20 cellular contexts compared by ENCODE assay signal in the genomic region with DNA sequence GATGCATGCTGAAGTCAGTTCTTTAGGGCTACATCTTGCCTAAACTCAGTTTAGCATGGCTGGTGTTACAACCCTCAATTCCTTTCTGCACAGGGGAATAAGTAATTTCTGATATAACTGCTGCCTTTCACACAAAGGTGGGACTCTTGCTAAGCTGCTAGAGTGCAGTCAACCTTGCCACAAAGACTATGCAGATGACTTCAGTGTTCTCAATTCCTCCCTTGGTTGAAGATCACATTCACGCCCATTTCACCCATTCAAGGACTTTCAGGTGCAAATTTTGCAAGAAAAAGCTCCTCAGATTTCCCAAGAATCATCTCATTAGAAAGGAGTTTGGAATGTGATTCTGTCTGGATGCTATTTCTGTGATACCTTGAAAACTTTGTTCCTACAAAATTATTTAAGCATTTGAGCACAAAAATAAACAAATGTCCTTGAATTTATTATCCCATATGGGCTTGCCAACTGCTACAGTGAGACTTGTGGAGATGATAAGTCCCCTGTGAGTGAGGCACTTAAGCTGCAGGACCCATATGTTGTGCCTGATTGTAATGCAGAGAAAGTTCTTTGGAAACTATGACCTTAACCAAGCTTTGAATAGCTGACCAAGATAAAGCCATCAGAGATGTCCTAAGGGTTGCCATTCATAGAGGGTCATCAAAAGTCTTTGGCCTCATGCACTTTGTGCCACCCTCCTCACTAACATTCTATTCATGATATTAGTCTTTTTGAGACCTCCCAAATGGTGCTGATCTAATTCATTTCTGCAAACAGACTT.
DNase-seq lines count a peak whose midpoint lies in the region; ATAC-seq and TF ChIP-seq lines count a peak whose summit lies in the region.
"Had no signal": no experiment of that assay in that cellular context is flagged by ENCODE, and none has a peak within 500 bp of the region (broad histone marks: within the 10 kb centered on the region; RNA-seq: fewer than 3 reads in every experiment).

No MANE protein-coding gene starts in this region.

- no peak overlapping the region for H3K4me3 ChIP-seq in upper lobe of right lung
- H3K4me3 ChIP-seq: GM23248, MG63 had no signal

- no peaks in the 10 kb centered on the region for H3K27me3 Mint-ChIP-seq in activated naive CD4-positive, alpha-beta T cell treated with anti-CD3 and anti-CD28 coated beads, Interleukin-2, amount 10 ng/mL, durations not matched to agents 7 days and 5 days

- no peaks in the 10 kb centered on the region for H3K4me1 Mint-ChIP-seq in activated naive CD4-positive, alpha-beta T cell treated with anti-CD3 and anti-CD28 coated beads, Interleukin-2, amount 10 ng/mL, durations not matched to agents 7 days and 5 days
- H3K4me1 Mint-ChIP-seq: CD14-positive monocyte had no signal

- H3K27ac Mint-ChIP-seq in activated naive CD4-positive, alpha-beta T cell treated with anti-CD3 and anti-CD28 coated beads, Interleukin-2, amount 10 ng/mL, durations not matched to agents 7 days and 5 days, result no peak overlapping the region
- H3K27ac Mint-ChIP-seq: CD14-positive monocyte had no signal

- no peaks in the 10 kb centered on the region for H3K9me3 ChIP-seq in upper lobe of right lung
- H3K9me3 ChIP-seq: MG63 had no signal

- no peaks in the 10 kb centered on the region for H3K4me1 ChIP-seq in upper lobe of right lung

- ATAC-seq in GM18520 (IDR thresholded peaks at IDR 0.05; ENCODE audit: unreplicated experiment) (no peak), upper lobe of right lung (no peak)

- CTCF ChIA-PET in activated naive CD4-positive, alpha-beta T cell treated with anti-CD3 and anti-CD28 coated beads, Interleukin-2, amount 10 ng/mL, durations not matched to agents 7 days and 5 days (lab: Charles Lee), result no interaction called here

- intact Hi-C loops in upper lobe of right lung (cut with DNase I), result no loop called here

- H3K27ac ChIP-seq in upper lobe of right lung, result no peak overlapping the region
- H3K27ac ChIP-seq: 22Rv1, GM23248 had no signal

- no peak for TF ChIP-seq CTCF in upper lobe of right lung (IDR thresholded peaks at IDR 0.05)

- DNase-seq in NCI-H1694 treated with DMSO at 0.1 percent for 48 hours (lab: John Stamatoyannopoulos, UW) (peak; percentile 30), NCI-H1694 (lab: John Stamatoyannopoulos, UW) (no peak), NCI-H2171 treated with DMSO at 0.1 percent for 48 hours (lab: John Stamatoyannopoulos, UW) (peak; percentile 70), iPS DF 19.7 (ENCODE audit: low read depth, low spot score) (peak; percentile 57), GM03348 (ENCODE audit: low spot score) (no peak), upper lobe of right lung (no peak)
- no peak for DNase-seq in activated naive CD4-positive, alpha-beta T cell treated with anti-CD3 and anti-CD28 coated beads, Interleukin-2, amount 10 ng/mL, durations not matched to agents 7 days and 5 days
- DNase-seq: DND-41, GM23248, Kasumi-1, MG63, NCI-H1048, NCI-H1436, NCI-H2029 treated with DMSO at 0.1 percent for 48 hours, NCI-H446 treated with DMSO at 0.1 percent for 48 hours, NCI-H748 treated with DMSO at 0.1 percent for 48 hours, SHP77 treated with DMSO at 0.1 percent for 48 hours had no signal

- H3K27me3 ChIP-seq in upper lobe of right lung, result no peaks in the 10 kb centered on the region
- H3K27me3 ChIP-seq: MG63 had no signal

- H3K9me3 Mint-ChIP-seq in activated naive CD4-positive, alpha-beta T cell treated with anti-CD3 and anti-CD28 coated beads, Interleukin-2, amount 10 ng/mL, durations not matched to agents 7 days and 5 days, result peaks cover 2% of the 10 kb centered on the region

- H3K4me3 Mint-ChIP-seq in activated naive CD4-positive, alpha-beta T cell treated with anti-CD3 and anti-CD28 coated beads, Interleukin-2, amount 10 ng/mL, durations not matched to agents 7 days and 5 days, result no peak overlapping the region
- H3K4me3 Mint-ChIP-seq: CD14-positive monocyte had no signal

- no peaks in the 10 kb centered on the region for H3K36me3 Mint-ChIP-seq in activated naive CD4-positive, alpha-beta T cell treated with anti-CD3 and anti-CD28 coated beads, Interleukin-2, amount 10 ng/mL, durations not matched to agents 7 days and 5 days
- H3K36me3 Mint-ChIP-seq: CD14-positive monocyte had no signal

- H3K36me3 ChIP-seq in upper lobe of right lung, result no peaks in the 10 kb centered on the region
- H3K36me3 ChIP-seq: MG63 had no signal

Comparison
In these comparisons a context has a peak if more than half of its experiments do, and no peak if none do; other contexts are left out.
1. DNase-seq: peak in NCI-H1694 treated with DMSO at 0.1 percent for 48 hours (single experiment), NCI-H2171 treated with DMSO at 0.1 percent for 48 hours (single experiment) and iPS DF 19.7 (single experiment); none in NCI-H1694 (single experiment), activated naive CD4-positive, alpha-beta T cell treated with anti-CD3 and anti-CD28 coated beads, Interleukin-2, amount 10 ng/mL, durations not matched to agents 7 days and 5 days (single experiment), GM03348 (single experiment) and upper lobe of right lung (single experiment).